18 cellular contexts compared by ENCODE assay signal in the genomic region with DNA sequence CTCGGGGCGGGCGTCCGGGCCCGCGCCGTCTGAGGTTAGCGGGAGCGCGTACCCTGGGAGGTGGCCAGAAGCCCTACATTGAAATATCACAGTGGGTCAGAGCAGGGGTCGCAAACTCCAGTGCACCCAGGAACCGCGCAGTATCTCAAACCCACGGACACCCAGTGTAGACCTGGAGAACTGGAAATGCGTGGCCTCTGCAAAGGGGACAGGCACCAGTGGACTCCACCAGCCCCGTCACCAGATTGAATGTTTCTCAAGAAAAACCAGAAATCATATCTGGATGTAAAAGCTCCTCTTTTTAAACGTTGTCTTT.
DNase-seq lines count a peak whose midpoint lies in the region; ATAC-seq, FAIRE-seq and TF ChIP-seq lines count a peak whose summit lies in the region.
"Had no signal": no experiment of that assay in that cellular context is flagged by ENCODE, and none has a peak within 500 bp of the region (broad histone marks: within the 10 kb centered on the region; RNA-seq: fewer than 3 reads in every experiment).

No MANE protein-coding gene starts in this region.

- POLR2A ChIA-PET in WTC11 (lab: Charles Lee), result no interaction called here

- H3K4me1 Mint-ChIP-seq in activated CD8-positive, alpha-beta memory T cell treated with anti-CD3 and anti-CD28 coated beads, Interleukin-2, amount 10 ng/mL, durations not matched to agents 7 days and 5 days, result no peaks in the 10 kb centered on the region
- peaks cover 7% of the 10 kb centered on the region for H3K4me1 Mint-ChIP-seq in neural crest cell
- peaks cover 18% of the 10 kb centered on the region for H3K4me1 Mint-ChIP-seq in WTC11

- peak; percentile 21 for DNase-seq in activated CD8-positive, alpha-beta memory T cell treated with anti-CD3 and anti-CD28 coated beads, Interleukin-2, amount 10 ng/mL, durations not matched to agents 7 days and 5 days
- DNase-seq in activated CD8-positive, alpha-beta memory T cell treated with anti-CD3 and anti-CD28 coated beads, Interleukin-2, amount 50 U/mL, for 48 hours, result no peak
- DNase-seq in neural crest cell (ENCODE audit: low read depth, low spot score) (no peak), uterus (no peak), WTC11 (ENCODE audit: low spot score) (no peak), H54 (ENCODE audit: insufficient read length, low spot score) (no peak), upper lobe of right lung (no peak)
- DNase-seq: activated CD4-positive, alpha-beta T cell treated with anti-CD3 and anti-CD28 coated beads for 4 hours; C1 segment of cervical spinal cord; esophagus squamous epithelium; HCEC 1CT; kidney glomerular epithelial cell; NCI-H1436; occipital lobe; stimulated activated CD4-positive, alpha-beta T cell treated with anti-CD3 and anti-CD28 coated beads, Interleukin-2, amount 100 ng/mL, for 48 hours had no signal

- H3K4me3 ChIP-seq in ectodermal cell (ENCODE audit: insufficient read depth, low read depth, low read length) (no peak overlapping the region), uterus (no peak overlapping the region), upper lobe of right lung (no peak overlapping the region)

- H3K27me3 ChIP-seq in ectodermal cell (ENCODE audit: control insufficient read depth, insufficient read depth, low read length, poor library complexity, severe bottlenecking), result no peaks in the 10 kb centered on the region
- no peaks in the 10 kb centered on the region for H3K27me3 ChIP-seq in uterus
- no peaks in the 10 kb centered on the region for H3K27me3 ChIP-seq in upper lobe of right lung

- intact Hi-C loops in uterus (cut with DNase I; ENCODE audit: low total_unique reads), result no loop called here
- intact Hi-C loops in upper lobe of right lung (cut with DNase I), result no loop called here

- H3K27me3 Mint-ChIP-seq in activated CD8-positive, alpha-beta memory T cell treated with anti-CD3 and anti-CD28 coated beads, Interleukin-2, amount 10 ng/mL, durations not matched to agents 7 days and 5 days, result peaks cover 17% of the 10 kb centered on the region
- no peaks in the 10 kb centered on the region for H3K27me3 Mint-ChIP-seq in neural crest cell (ENCODE audit: low read depth)
- no peaks in the 10 kb centered on the region for H3K27me3 Mint-ChIP-seq in WTC11 (ENCODE audit: low read depth)

- CTCF ChIA-PET in activated CD8-positive, alpha-beta memory T cell treated with anti-CD3 and anti-CD28 coated beads, Interleukin-2, amount 10 ng/mL, durations not matched to agents 7 days and 5 days (lab: Charles Lee), result no interaction called here
- CTCF ChIA-PET in WTC11 (lab: Charles Lee), result interaction anchor here (0.9 to 3.5 kb wide), 4 partner anchors 13 to 249 kb away, joined by 3 to 10 read pairs (median 6); a partner anchor contains a TSS

- H3K27ac Mint-ChIP-seq in activated CD8-positive, alpha-beta memory T cell treated with anti-CD3 and anti-CD28 coated beads, Interleukin-2, amount 10 ng/mL, durations not matched to agents 7 days and 5 days, result no peak overlapping the region
- H3K27ac Mint-ChIP-seq in neural crest cell (ENCODE audit: unreplicated experiment) (peak overlapping the region; percentile 65), WTC11 (no peak overlapping the region)

- H3K36me3 ChIP-seq in ectodermal cell (ENCODE audit: control insufficient read depth, insufficient read depth, low read length), result no peaks in the 10 kb centered on the region
- H3K36me3 ChIP-seq in uterus, result no peaks in the 10 kb centered on the region
- H3K36me3 ChIP-seq in upper lobe of right lung, result no peaks in the 10 kb centered on the region
- H3K36me3 ChIP-seq: esophagus squamous epithelium had no signal

- WGBS in ectodermal cell, 2 experiments, result 43 to 49% methylated on average over 16 to 17 of the region's 17 CpGs

- no peak overlapping the region for H3K4me3 Mint-ChIP-seq in activated CD8-positive, alpha-beta memory T cell treated with anti-CD3 and anti-CD28 coated beads, Interleukin-2, amount 10 ng/mL, durations not matched to agents 7 days and 5 days
- H3K4me3 Mint-ChIP-seq in neural crest cell, result no peak overlapping the region
- H3K4me3 Mint-ChIP-seq in WTC11, result no peak overlapping the region

- FAIRE-seq in H54 (lab: Jason Lieb, UNC), result no peak
- FAIRE-seq: RCC 7860 had no signal

- no peaks in the 10 kb centered on the region for H3K9me3 Mint-ChIP-seq in activated CD8-positive, alpha-beta memory T cell treated with anti-CD3 and anti-CD28 coated beads, Interleukin-2, amount 10 ng/mL, durations not matched to agents 7 days and 5 days (ENCODE audit: low read depth)
- H3K9me3 Mint-ChIP-seq in neural crest cell (peaks cover 3% of the 10 kb centered on the region), WTC11 (no peaks in the 10 kb centered on the region)

- H3K4me1 ChIP-seq in ectodermal cell (ENCODE audit: control insufficient read depth, insufficient read depth, low read length) (peaks cover 5% of the 10 kb centered on the region), uterus (no peaks in the 10 kb centered on the region), upper lobe of right lung (no peaks in the 10 kb centered on the region)

- no peaks in the 10 kb centered on the region for H3K36me3 Mint-ChIP-seq in activated CD8-positive, alpha-beta memory T cell treated with anti-CD3 and anti-CD28 coated beads, Interleukin-2, amount 10 ng/mL, durations not matched to agents 7 days and 5 days
- H3K36me3 Mint-ChIP-seq in neural crest cell (ENCODE audit: low read depth) (no peaks in the 10 kb centered on the region), WTC11 (no peaks in the 10 kb centered on the region)

- no peak for TF ChIP-seq CTCF in neural crest cell (conservative IDR thresholded peaks at IDR 0.05)
- no peak for TF ChIP-seq CTCF in uterus (IDR thresholded peaks at IDR 0.05)
- no peak for TF ChIP-seq CTCF in WTC11 (IDR thresholded peaks at IDR 0.05)
- TF ChIP-seq CTCF in upper lobe of right lung (IDR thresholded peaks at IDR 0.05), result no peak

- TF ChIP-seq POLR2A in uterus (IDR thresholded peaks at IDR 0.05) (no peak), H54 (IDR thresholded peaks at IDR 0.05; ENCODE audit: low read depth, low read length) (no peak)

- no peak for ATAC-seq in activated CD8-positive, alpha-beta memory T cell treated with anti-CD3 and anti-CD28 coated beads, Interleukin-2, amount 10 ng/mL, durations not matched to agents 7 days and 5 days
- no peak for ATAC-seq in WTC11
- ATAC-seq in upper lobe of right lung, result no peak

- H3K9me3 ChIP-seq in ectodermal cell (ENCODE audit: control insufficient read depth, low read length) (no peaks in the 10 kb centered on the region), uterus (no peaks in the 10 kb centered on the region), upper lobe of right lung (no peaks in the 10 kb centered on the region)
- H3K9me3 ChIP-seq: esophagus squamous epithelium had no signal

- peak overlapping the region; percentile 46 for H3K27ac ChIP-seq in ectodermal cell (ENCODE audit: insufficient read depth, low read depth, low read length, poor library complexity, severe bottlenecking)
- peak overlapping the region; percentile 69 to 78 for H3K27ac ChIP-seq in uterus
- H3K27ac ChIP-seq in upper lobe of right lung, result no peak overlapping the region
- H3K27ac ChIP-seq: 22Rv1 had no signal

TF ChIP-seq in WTC11, 78 proteins besides CTCF, POLR2A, EP300 and RAD21:
- TF ChIP-seq, protein P1, sequence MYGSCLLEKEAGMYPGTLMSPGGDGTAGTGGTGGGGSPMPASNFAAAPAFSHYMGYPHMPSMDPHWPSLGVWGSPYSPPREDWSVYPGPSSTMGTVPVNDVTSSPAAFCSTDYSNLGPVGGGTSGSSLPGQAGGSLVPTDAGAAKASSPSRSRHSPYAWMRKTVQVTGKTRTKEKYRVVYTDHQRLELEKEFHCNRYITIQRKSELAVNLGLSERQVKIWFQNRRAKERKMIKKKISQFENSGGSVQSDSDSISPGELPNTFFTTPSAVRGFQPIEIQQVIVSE (CRISPR knock-in tag; IDR thresholded peaks at IDR 0.05; ENCODE audit: borderline replicate concordance), result no peak
- no peak for TF ChIP-seq FOXP1 (CRISPR knock-in tag; IDR thresholded peaks at IDR 0.05; ENCODE audit: borderline replicate concordance)
- no peak for TF ChIP-seq PRRX2 (CRISPR knock-in tag; IDR thresholded peaks at IDR 0.05)
- no peak for TF ChIP-seq TEAD4 (CRISPR knock-in tag; IDR thresholded peaks at IDR 0.05)
- no peak for TF ChIP-seq NR1H2 (CRISPR knock-in tag; IDR thresholded peaks at IDR 0.05)
- TF ChIP-seq NFE2L1 (CRISPR knock-in tag; IDR thresholded peaks at IDR 0.05), result no peak
- no peak for TF ChIP-seq NFATC4 (CRISPR knock-in tag; IDR thresholded peaks at IDR 0.05)
- TF ChIP-seq SMAD3 (CRISPR knock-in tag; IDR thresholded peaks at IDR 0.05; ENCODE audit: borderline replicate concordance), result no peak
- TF ChIP-seq TCF7 (CRISPR knock-in tag; IDR thresholded peaks at IDR 0.05; ENCODE audit: low read depth), result no peak
- TF ChIP-seq TP53 (CRISPR knock-in tag; IDR thresholded peaks at IDR 0.05), result no peak
- TF ChIP-seq ELF4 (CRISPR knock-in tag; IDR thresholded peaks at IDR 0.05; ENCODE audit: low read depth), result no peak
- no peak for TF ChIP-seq ZNF423 (CRISPR knock-in tag; IDR thresholded peaks at IDR 0.05)
- no peak for TF ChIP-seq ESRRA (CRISPR knock-in tag; IDR thresholded peaks at IDR 0.05; ENCODE audit: borderline replicate concordance)
- TF ChIP-seq, protein P2, sequence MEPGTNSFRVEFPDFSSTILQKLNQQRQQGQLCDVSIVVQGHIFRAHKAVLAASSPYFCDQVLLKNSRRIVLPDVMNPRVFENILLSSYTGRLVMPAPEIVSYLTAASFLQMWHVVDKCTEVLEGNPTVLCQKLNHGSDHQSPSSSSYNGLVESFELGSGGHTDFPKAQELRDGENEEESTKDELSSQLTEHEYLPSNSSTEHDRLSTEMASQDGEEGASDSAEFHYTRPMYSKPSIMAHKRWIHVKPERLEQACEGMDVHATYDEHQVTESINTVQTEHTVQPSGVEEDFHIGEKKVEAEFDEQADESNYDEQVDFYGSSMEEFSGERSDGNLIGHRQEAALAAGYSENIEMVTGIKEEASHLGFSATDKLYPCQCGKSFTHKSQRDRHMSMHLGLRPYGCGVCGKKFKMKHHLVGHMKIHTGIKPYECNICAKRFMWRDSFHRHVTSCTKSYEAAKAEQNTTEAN (CRISPR knock-in tag; IDR thresholded peaks at IDR 0.05), result no peak
- TF ChIP-seq OVOL2 (CRISPR knock-in tag; IDR thresholded peaks at IDR 0.05; ENCODE audit: borderline replicate concordance), result no peak
- no peak for TF ChIP-seq ZBTB21 (CRISPR knock-in tag; IDR thresholded peaks at IDR 0.05; ENCODE audit: borderline replicate concordance)
